15 cellular contexts compared by ENCODE assay signal in the genomic region with DNA sequence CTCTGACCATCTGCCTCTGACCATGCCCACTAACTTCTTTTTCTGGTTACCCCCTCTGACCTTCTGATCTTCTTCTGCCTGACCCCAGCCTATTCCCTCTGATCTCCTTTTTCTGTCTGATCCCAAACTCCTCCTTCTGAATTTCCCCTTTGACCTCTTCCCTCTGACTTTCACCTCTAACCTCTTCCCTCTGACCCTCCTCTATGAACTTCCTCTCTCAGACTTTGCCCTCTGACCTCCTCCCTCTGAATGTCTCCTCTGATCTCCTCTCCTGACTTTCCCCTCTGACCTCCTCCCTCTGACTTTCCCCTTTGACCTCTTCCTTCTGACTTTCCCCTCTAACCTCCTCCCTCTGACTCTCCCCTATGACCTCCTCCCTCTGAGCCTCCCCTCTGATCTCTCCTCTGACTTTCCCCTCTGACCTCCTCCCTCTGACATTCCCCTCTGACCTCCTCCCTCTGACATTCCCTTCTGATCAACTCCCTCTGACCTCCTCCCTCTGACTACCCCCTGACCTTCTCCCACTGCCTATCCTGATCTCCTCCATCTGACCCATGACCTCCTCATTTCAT. TPM values are rescaled to one million over a fixed set of nuclear protein-coding genes. Genes with fewer than 3 reads are reported as not detected.
DNase-seq lines count a peak whose midpoint lies in the region; ATAC-seq and TF ChIP-seq lines count a peak whose summit lies in the region.
"Had no signal": no experiment of that assay in that cellular context is flagged by ENCODE, and none has a peak within 500 bp of the region (broad histone marks: within the 10 kb centered on the region; RNA-seq: fewer than 3 reads in every experiment).

No MANE protein-coding gene starts in this region.

- DNase-seq in heart right ventricle: no peak
- DNase-seq in Right ventricle myocardium inferior (ENCODE audit: missing footprints): no peak
- no peak for DNase-seq in chondrocyte (ENCODE audit: low spot score)
- no peak for DNase-seq in neural progenitor cell (ENCODE audit: low spot score)
- DNase-seq in transverse colon: no peak
- DNase-seq in T-helper 9 cell: no peak
- no peak for DNase-seq in HCEC 1CT
- DNase-seq: AML-193, DMS79 treated with DMSO at 0.1 percent for 48 hours, KG1, NCI-H1694 treated with DMSO at 0.1 percent for 48 hours, NCI-H748 treated with DMSO at 0.1 percent for 48 hours had no signal

- H2AFZ ChIP-seq in neural progenitor cell (replicated peaks): no peak overlapping the region

- TF ChIP-seq POLR2A in transverse colon (IDR thresholded peaks at IDR 0.05): no peak

- H3K36me3 ChIP-seq in heart right ventricle (peaks cover 0 to 29% (median 5%) of the 10 kb centered on the region in 9 donors), neural progenitor cell (no peaks in the 10 kb centered on the region), transverse colon (no peaks in the 10 kb centered on the region)

- H3K9me3 ChIP-seq in heart right ventricle (no peaks in the 10 kb centered on the region), neural progenitor cell (ENCODE audit: low read depth) (no peaks in the 10 kb centered on the region), transverse colon (no peaks in the 10 kb centered on the region)

- H4K20me1 ChIP-seq in neural progenitor cell (ENCODE audit: low read depth): peaks cover 22% of the 10 kb centered on the region

- no peak overlapping the region for H3K4me2 ChIP-seq in neural progenitor cell

- H3K27ac Mint-ChIP-seq in chondrocyte (ENCODE audit: unreplicated experiment) (peak overlapping the region; percentile 89), neural progenitor cell (no peak overlapping the region)

- peaks cover 9% of the 10 kb centered on the region for H3K27me3 Mint-ChIP-seq in chondrocyte (ENCODE audit: low read depth)
- H3K27me3 Mint-ChIP-seq in neural progenitor cell (ENCODE audit: insufficient read depth, low read depth): peaks cover 47% of the 10 kb centered on the region

- H3K4me1 ChIP-seq in heart right ventricle (peaks cover 3 to 63% (median 23%) of the 10 kb centered on the region in 9 donors), neural progenitor cell (no peaks in the 10 kb centered on the region), transverse colon (peaks cover 0 to 34% (median 15%) of the 10 kb centered on the region in 4 donors)

- intact Hi-C loops in heart right ventricle (cut with DNase I) (loop anchor here in 1 of 10 donors (10.0 kb wide), 1 partner anchor 62 kb away; no protein-coding TSS in a partner anchor), Right ventricle myocardium inferior (cut with DNase I) (loop anchor here (5.0 kb wide), 1 partner anchor 60 kb away; no protein-coding TSS in a partner anchor), transverse colon (cut with DNase I; ENCODE audit: low total_unique reads) (no loop called here)

- H3K27me3 ChIP-seq in heart right ventricle (peaks cover 0 to 78% (median 61%) of the 10 kb centered on the region in 7 donors), neural progenitor cell (peaks cover 46% of the 10 kb centered on the region), transverse colon (peaks cover 56% of the 10 kb centered on the region)

- H3K4me1 Mint-ChIP-seq in chondrocyte (ENCODE audit: low read depth) (peaks cover 40% of the 10 kb centered on the region), neural progenitor cell (peaks cover 26% of the 10 kb centered on the region)

- H3K36me3 Mint-ChIP-seq in chondrocyte (ENCODE audit: low read depth): peaks cover 17% of the 10 kb centered on the region
- H3K36me3 Mint-ChIP-seq in neural progenitor cell: no peaks in the 10 kb centered on the region

- TF ChIP-seq EP300 in transverse colon (IDR thresholded peaks at IDR 0.05; ENCODE audit: low read depth): no peak

- no peaks in the 10 kb centered on the region for H3F3A ChIP-seq in neural progenitor cell (ENCODE audit: low read depth)

- no peak overlapping the region for H3K4me3 ChIP-seq in heart right ventricle
- H3K4me3 ChIP-seq in neural progenitor cell: no peak overlapping the region
- H3K4me3 ChIP-seq in transverse colon: no peak overlapping the region

- in situ Hi-C loops in transverse colon (cut with MboI; ENCODE audit: low pct_ligation_motif_present in 1 of 4, low pct_unique_long_range_greater_than_20kb in 1 of 4, low sequenced_read_pairs in 3 of 4): no loop called here

- peak overlapping the region; percentile 44 to 87 (median 81) for H3K27ac ChIP-seq in heart right ventricle
- no peak overlapping the region for H3K27ac ChIP-seq in neural progenitor cell
- peak overlapping the region; percentile 67 to 78 (median 69) for H3K27ac ChIP-seq in transverse colon

- H3K79me2 ChIP-seq in neural progenitor cell (ENCODE audit: low read depth): no peaks in the 10 kb centered on the region

- H3K4me3 Mint-ChIP-seq in chondrocyte (ENCODE audit: unreplicated experiment): no peak overlapping the region
- peak overlapping the region; percentile 38 for H3K4me3 Mint-ChIP-seq in neural progenitor cell

- no peak overlapping the region for H3K9ac ChIP-seq in neural progenitor cell

- ATAC-seq in heart right ventricle (no peak), Right ventricle myocardium inferior (no peak), GM18858 (IDR thresholded peaks at IDR 0.05; ENCODE audit: unreplicated experiment) (no peak)
- ATAC-seq: left lobe of liver had no signal

- TF ChIP-seq CTCF in heart right ventricle (IDR thresholded peaks at IDR 0.05) (no peak), chondrocyte (IDR thresholded peaks at IDR 0.05) (no peak), neural progenitor cell (IDR thresholded peaks at IDR 0.05) (no peak), transverse colon (IDR thresholded peaks at IDR 0.05) (no peak)

- H3K9me3 Mint-ChIP-seq in chondrocyte (ENCODE audit: low read depth) (no peaks in the 10 kb centered on the region), neural progenitor cell (peaks cover 8% of the 10 kb centered on the region)

RNA-seq across cellular contexts. Expression of gene COL5A3, which starts 3.5 kb away (rescaled TPM):
- 10 to 100 TPM in 4 of 10 donors, 1 to 10 TPM in 6; 3.8 to 27.8 (median 6.1) TPM for total RNA-seq in heart right ventricle
- polyA plus RNA-seq in heart right ventricle: 10 to 100 TPM; 18.2 to 35.6 TPM
- 10.4 TPM for total RNA-seq in Right ventricle myocardium inferior
- 24.8 to 65.9 TPM (median 63.6 TPM) in 3 replicates for total RNA-seq in chondrocyte
- 0.15 TPM in 1 of 2 replicates, not detected in the other for total RNA-seq in neural progenitor cell (ENCODE audit: low replicate concordance)
- total RNA-seq in transverse colon: 10 to 100 TPM in 2 of 4 donors, 1 to 10 TPM in 2; 2.5 to 17.7 (median 7.9) TPM

RNA-seq across cellular contexts. Expression of gene RDH8, which starts 6.4 kb away (rescaled TPM):
- total RNA-seq in heart right ventricle (not detected), Right ventricle myocardium inferior (not detected), chondrocyte (not detected in 3 replicates), neural progenitor cell (ENCODE audit: low replicate concordance) (not detected in 2 replicates), transverse colon (not detected)
- not detected for polyA plus RNA-seq in heart right ventricle
- total RNA-seq: activated CD8-positive, alpha-beta memory T cell treated with anti-CD3 and anti-CD28 coated beads for 36 hours; left lobe of liver had no signal
